ENCODE assay signal across 24 cellular contexts in genomic region chr12:108759914-108760313, GRCh38.
"Had no signal": no experiment of that assay in that cellular context is flagged by ENCODE, and none has a peak within 500 bp of the region (broad histone marks: within the 10 kb centered on the region; RNA-seq: fewer than 3 reads in every experiment).

No MANE protein-coding gene starts in this region.

- H3K36me3 Mint-ChIP-seq: type B pancreatic cell had no signal

- H3K27ac Mint-ChIP-seq: activated CD4-positive, alpha-beta memory T cell treated with anti-CD3 and anti-CD28 coated beads, Interleukin-2, amount 10 ng/mL, durations not matched to agents 7 days and 5 days; activated CD4-positive, alpha-beta T cell treated with anti-CD3 and anti-CD28 coated beads, Interleukin-2, amount 10 ng/mL, durations not matched to agents 24 days and 14 days; activated naive CD8-positive, alpha-beta T cell treated with anti-CD3 and anti-CD28 coated beads, Interleukin-2, amount 50 U/mL, for 24 hours; activated T-cell treated with anti-CD3 and anti-CD28 coated beads, Interleukin-2, amount 50 U/mL, for 72 hours; stimulated activated memory B cell treated with anti-CD40 and anti-IgM and Interleukin-4, amounts not matched to agents 10 μg/mL and 1 μg/mL and 100 μg/mL, for 72 hours; type B pancreatic cell had no signal

- H3K4me3 ChIP-seq: pancreas, right lobe of liver, skin epidermis, thoracic aorta, vagina had no signal

- H3K4me3 Mint-ChIP-seq: activated CD4-positive, alpha-beta memory T cell treated with anti-CD3 and anti-CD28 coated beads, Interleukin-2, amount 10 ng/mL, durations not matched to agents 7 days and 5 days; activated CD4-positive, alpha-beta T cell treated with anti-CD3 and anti-CD28 coated beads, Interleukin-2, amount 10 ng/mL, durations not matched to agents 24 days and 14 days; activated naive CD8-positive, alpha-beta T cell treated with anti-CD3 and anti-CD28 coated beads, Interleukin-2, amount 50 U/mL, for 24 hours; activated T-cell treated with anti-CD3 and anti-CD28 coated beads, Interleukin-2, amount 50 U/mL, for 72 hours; nephron; stimulated activated memory B cell treated with anti-CD40 and anti-IgM and Interleukin-4, amounts not matched to agents 10 μg/mL and 1 μg/mL and 100 μg/mL, for 72 hours; type B pancreatic cell had no signal

- H3K4me1 Mint-ChIP-seq: activated CD4-positive, alpha-beta memory T cell treated with anti-CD3 and anti-CD28 coated beads, Interleukin-2, amount 10 ng/mL, durations not matched to agents 7 days and 5 days; activated CD4-positive, alpha-beta T cell treated with anti-CD3 and anti-CD28 coated beads, Interleukin-2, amount 10 ng/mL, durations not matched to agents 24 days and 14 days; activated naive CD8-positive, alpha-beta T cell treated with anti-CD3 and anti-CD28 coated beads, Interleukin-2, amount 50 U/mL, for 24 hours; nephron had no signal

- H3K4me1 ChIP-seq: pancreas, right lobe of liver, vagina had no signal

- H3K27ac ChIP-seq: brain microvascular endothelial cell, neutrophil, pancreas, right lobe of liver, skin epidermis, thoracic aorta, vagina had no signal

- ATAC-seq: activated CD4-positive, CD25-positive, alpha-beta regulatory T cell treated with anti-CD3 and anti-CD28 coated beads, Interleukin-2, amount 50 U/mL, for 24 hours; activated naive CD8-positive, alpha-beta T cell treated with anti-CD3 and anti-CD28 coated beads, Interleukin-2, amount 50 U/mL, for 24 hours; activated T-cell treated with anti-CD3 and anti-CD28 coated beads, Interleukin-2, amount 50 U/mL, for 72 hours; left cardiac atrium; pancreas; right lobe of liver; stimulated activated memory B cell treated with anti-CD40 and anti-IgM and Interleukin-4, amounts not matched to agents 10 μg/mL and 1 μg/mL and 100 μg/mL, for 72 hours had no signal

- DNase-seq: activated CD4-positive, alpha-beta memory T cell treated with anti-CD3 and anti-CD28 coated beads, Interleukin-2, amount 10 ng/mL, durations not matched to agents 7 days and 5 days; activated CD4-positive, alpha-beta T cell treated with anti-CD3 and anti-CD28 coated beads, Interleukin-2, amount 10 ng/mL, durations not matched to agents 24 days and 14 days; activated gamma-delta T cell; activated naive CD4-positive, alpha-beta T cell treated with anti-CD3 and anti-CD28 coated beads, Interleukin-2, amount 50 U/mL, for 16 hours; activated naive CD8-positive, alpha-beta T cell treated with anti-CD3 and anti-CD28 coated beads, Interleukin-2, amount 50 U/mL, for 24 hours; activated T-cell treated with anti-CD3 and anti-CD28 coated beads, Interleukin-2, amount 50 U/mL, for 72 hours; aorta; brain microvascular endothelial cell; dermis blood vessel endothelial cell; effector memory CD4-positive, alpha-beta T cell; glutamatergic neuron; left cardiac atrium; midbrain; pancreas; right lobe of liver; stimulated activated CD4-positive, alpha-beta T cell treated with anti-CD3 and anti-CD28 coated beads, Interleukin-2, amount 100 ng/mL, for 24 hours had no signal

- H3K36me3 ChIP-seq: brain microvascular endothelial cell, neutrophil, pancreas, right lobe of liver, thoracic aorta, vagina had no signal

- H3K27me3 ChIP-seq: brain microvascular endothelial cell, neutrophil, pancreas, right lobe of liver, vagina had no signal

- H3K9me3 Mint-ChIP-seq: activated CD4-positive, alpha-beta memory T cell treated with anti-CD3 and anti-CD28 coated beads, Interleukin-2, amount 10 ng/mL, durations not matched to agents 7 days and 5 days; activated CD4-positive, alpha-beta T cell treated with anti-CD3 and anti-CD28 coated beads, Interleukin-2, amount 10 ng/mL, durations not matched to agents 24 days and 14 days; activated naive CD8-positive, alpha-beta T cell treated with anti-CD3 and anti-CD28 coated beads, Interleukin-2, amount 50 U/mL, for 24 hours; activated T-cell treated with anti-CD3 and anti-CD28 coated beads, Interleukin-2, amount 50 U/mL, for 72 hours; nephron; stimulated activated memory B cell treated with anti-CD40 and anti-IgM and Interleukin-4, amounts not matched to agents 10 μg/mL and 1 μg/mL and 100 μg/mL, for 72 hours; type B pancreatic cell had no signal

- H3K27me3 Mint-ChIP-seq: activated CD4-positive, alpha-beta memory T cell treated with anti-CD3 and anti-CD28 coated beads, Interleukin-2, amount 10 ng/mL, durations not matched to agents 7 days and 5 days; activated CD4-positive, alpha-beta T cell treated with anti-CD3 and anti-CD28 coated beads, Interleukin-2, amount 10 ng/mL, durations not matched to agents 24 days and 14 days; activated naive CD8-positive, alpha-beta T cell treated with anti-CD3 and anti-CD28 coated beads, Interleukin-2, amount 50 U/mL, for 24 hours; stimulated activated memory B cell treated with anti-CD40 and anti-IgM and Interleukin-4, amounts not matched to agents 10 μg/mL and 1 μg/mL and 100 μg/mL, for 72 hours; type B pancreatic cell had no signal
